34 cellular contexts compared by ENCODE assay signal in genomic region chr1:40870135-40870728, GRCh38. TPM values are rescaled to one million over a fixed set of nuclear protein-coding genes. Genes with fewer than 3 reads are reported as not detected.
A peak's percentile ranks its signal among the peaks of the same experiment; 100 is the strongest.
DNase-seq lines count a peak whose midpoint lies in the region; ATAC-seq and TF ChIP-seq lines count a peak whose summit lies in the region.
"Had no signal": no experiment of that assay in that cellular context is flagged by ENCODE, and none has a peak within 500 bp of the region (broad histone marks: within the 10 kb centered on the region; RNA-seq: fewer than 3 reads in every experiment).

No MANE protein-coding gene starts in this region.

- H3K27ac ChIP-seq in foreskin keratinocyte = no peak overlapping the region
- H3K27ac ChIP-seq in CD8-positive, alpha-beta T cell (ENCODE audit: low read depth, low read length) = no peak overlapping the region
- H3K27ac ChIP-seq: brain microvascular endothelial cell, neutrophil, right lobe of liver, vagina had no signal

- TF ChIP-seq CTCF in astrocyte of the spinal cord (IDR thresholded peaks at IDR 0.05; ENCODE audit: low read depth, low read length) = no peak
- no peak for TF ChIP-seq CTCF in foreskin keratinocyte (conservative IDR thresholded peaks at IDR 0.05)
- no peak for TF ChIP-seq CTCF in CD8-positive, alpha-beta T cell (IDR thresholded peaks at IDR 0.05)

- H3K9me3 Mint-ChIP-seq in CD8-positive, alpha-beta T cell = peaks cover 10% of the 10 kb centered on the region
- H3K9me3 Mint-ChIP-seq: activated naive CD4-positive, alpha-beta T cell treated with anti-CD3 and anti-CD28 coated beads for 36 hours; stimulated activated naive CD8-positive, alpha-beta T cell treated with anti-CD3 and anti-CD28 coated beads, Interleukin-15, Interleukin-2, amounts not matched to agents 100 ng/mL and 50 ng/mL, for 24 hours had no signal

- peaks cover 3% of the 10 kb centered on the region for H3K4me1 Mint-ChIP-seq in CD8-positive, alpha-beta T cell (ENCODE audit: low read depth)
- H3K4me1 Mint-ChIP-seq: naive B cell had no signal

- H3K27ac Mint-ChIP-seq in CD8-positive, alpha-beta T cell = no peak overlapping the region
- H3K27ac Mint-ChIP-seq: activated CD4-positive, alpha-beta memory T cell treated with anti-CD3 and anti-CD28 coated beads for 36 hours; activated naive CD4-positive, alpha-beta T cell treated with anti-CD3 and anti-CD28 coated beads for 36 hours; naive B cell; stimulated activated naive CD8-positive, alpha-beta T cell treated with anti-CD3 and anti-CD28 coated beads, Interleukin-15, Interleukin-2, amounts not matched to agents 100 ng/mL and 50 ng/mL, for 24 hours; T-helper 17 cell had no signal

- no peaks in the 10 kb centered on the region for H3K27me3 Mint-ChIP-seq in CD8-positive, alpha-beta T cell (ENCODE audit: low read depth)
- H3K27me3 Mint-ChIP-seq: activated CD4-positive, alpha-beta memory T cell treated with anti-CD3 and anti-CD28 coated beads for 36 hours; stimulated activated naive CD8-positive, alpha-beta T cell treated with anti-CD3 and anti-CD28 coated beads, Interleukin-15, Interleukin-2, amounts not matched to agents 100 ng/mL and 50 ng/mL, for 24 hours; T-helper 17 cell had no signal

- POLR2A ChIA-PET in CD8-positive, alpha-beta T cell (lab: Charles Lee) = no interaction called here

- no peaks in the 10 kb centered on the region for H3K36me3 ChIP-seq in CD8-positive, alpha-beta T cell (ENCODE audit: insufficient read depth, low read length)
- H3K36me3 ChIP-seq: brain microvascular endothelial cell, neutrophil, right lobe of liver, vagina had no signal

- in situ Hi-C loops in astrocyte of the spinal cord (cut with HindIII; ENCODE audit: low sequenced_read_pairs) = no loop called here

- H3K4me1 ChIP-seq in foreskin keratinocyte = peaks cover 30% of the 10 kb centered on the region
- no peaks in the 10 kb centered on the region for H3K4me1 ChIP-seq in CD8-positive, alpha-beta T cell (ENCODE audit: insufficient read depth, low read length)
- H3K4me1 ChIP-seq: right lobe of liver, vagina had no signal

- H3K4me3 ChIP-seq in astrocyte of the spinal cord (ENCODE audit: low read depth, low read length) = no peak overlapping the region
- no peak overlapping the region for H3K4me3 ChIP-seq in CD8-positive, alpha-beta T cell (ENCODE audit: low read depth, low read length)
- H3K4me3 ChIP-seq: right lobe of liver, vagina had no signal

- CTCF ChIA-PET in CD8-positive, alpha-beta T cell (lab: Charles Lee) = interaction anchor here (1.1 kb wide), 1 partner anchor 96 kb away, joined by 4 read pairs; no protein-coding TSS in a partner anchor

- intact Hi-C loops in CD8-positive, alpha-beta T cell (cut with DNase I, micrococcal nuclease) = no loop called here

- no peaks in the 10 kb centered on the region for H3K9me3 ChIP-seq in CD8-positive, alpha-beta T cell (ENCODE audit: low read length)
- H3K9me3 ChIP-seq: neutrophil, right lobe of liver, SK-N-SH, vagina had no signal

- DNase-seq in EH (ENCODE audit: low read depth) = peak; percentile 54
- peak; percentile 56 for DNase-seq in NCI-H226
- DNase-seq in astrocyte of the spinal cord (ENCODE audit: low read depth, low spot score) = peak; percentile 29
- peak in 1 of 2 donors; percentile 79 for DNase-seq in foreskin keratinocyte
- no peak for DNase-seq in NCI-H2029 (lab: John Stamatoyannopoulos, UW)
- DNase-seq in NCI-H1694 (lab: John Stamatoyannopoulos, UW) = no peak
- DNase-seq in CD8-positive, alpha-beta T cell = no peak
- DNase-seq in hypothalamus (lab: John Stamatoyannopoulos, UW) = no peak
- DNase-seq: ACHN; activated CD4-positive, alpha-beta memory T cell treated with anti-CD3 and anti-CD28 coated beads for 36 hours; activated CD4-positive, alpha-beta T cell treated with anti-CD3 and anti-CD28 coated beads for 1 hour; activated CD8-positive, alpha-beta memory T cell treated with anti-CD3 and anti-CD28 coated beads, Interleukin-2, amount 50 U/mL, for 4 hours; activated naive CD4-positive, alpha-beta T cell treated with anti-CD3 and anti-CD28 coated beads for 36 hours; brain microvascular endothelial cell; DMS153; effector CD4-positive, alpha-beta T cell; erythroblast; H7; head of caudate nucleus; kidney; naive B cell; NCI-H1092; NCI-H1694 treated with DMSO at 0.1 percent for 48 hours; NCI-H2171; NCI-H510A; right lobe of liver; SK-N-SH; stimulated activated CD8-positive, alpha-beta memory T cell treated with anti-CD3 and anti-CD28 coated beads, Interleukin-4, amount 100 ng/mL, for 48 hours; T-helper 17 cell had no signal

- no peaks in the 10 kb centered on the region for H3K27me3 ChIP-seq in foreskin keratinocyte
- H3K27me3 ChIP-seq in CD8-positive, alpha-beta T cell (ENCODE audit: insufficient read depth, low read length) = no peaks in the 10 kb centered on the region
- H3K27me3 ChIP-seq: brain microvascular endothelial cell, neutrophil, right lobe of liver, vagina had no signal

- no peak overlapping the region for H3K4me3 Mint-ChIP-seq in CD8-positive, alpha-beta T cell
- H3K4me3 Mint-ChIP-seq: activated CD4-positive, alpha-beta memory T cell treated with anti-CD3 and anti-CD28 coated beads for 36 hours; activated naive CD4-positive, alpha-beta T cell treated with anti-CD3 and anti-CD28 coated beads for 36 hours; naive B cell; stimulated activated naive CD8-positive, alpha-beta T cell treated with anti-CD3 and anti-CD28 coated beads, Interleukin-15, Interleukin-2, amounts not matched to agents 100 ng/mL and 50 ng/mL, for 24 hours; T-helper 17 cell had no signal

- H3K36me3 Mint-ChIP-seq in CD8-positive, alpha-beta T cell = no peaks in the 10 kb centered on the region
- H3K36me3 Mint-ChIP-seq: activated CD4-positive, alpha-beta memory T cell treated with anti-CD3 and anti-CD28 coated beads for 36 hours; IgD-negative memory B cell had no signal

- ATAC-seq in foreskin keratinocyte = peak; percentile 51
- no peak for ATAC-seq in CD8-positive, alpha-beta T cell
- ATAC-seq: Right ventricle myocardium inferior, T-helper 17 cell had no signal

RNA-seq across cellular contexts. Expression of gene CITED4, which starts 8.1 kb away (rescaled TPM):
- 92.2 and 130 TPM in 2 replicates for total RNA-seq in foreskin keratinocyte
- polyA plus RNA-seq in foreskin keratinocyte = 149 and 243 TPM in 2 replicates
- total RNA-seq in CD8-positive, alpha-beta T cell = 10 to 100 TPM; 31.4 to 34.2 TPM

Comparison
In these comparisons a context has a peak if more than half of its experiments do, and no peak if none do; other contexts are left out.
1. DNase-seq: peak in EH (single experiment), NCI-H226 (single experiment) and astrocyte of the spinal cord (single experiment); none in NCI-H2029 (single experiment), NCI-H1694 (single experiment), CD8-positive, alpha-beta T cell (0 of 7) and hypothalamus (0 of 51).